24 cellular contexts compared by ENCODE assay signal in genomic region chr11:44498524-44498923, GRCh38.
"Had no signal": no experiment of that assay in that cellular context is flagged by ENCODE, and none has a peak within 500 bp of the region (broad histone marks: within the 10 kb centered on the region; RNA-seq: fewer than 3 reads in every experiment).

No MANE protein-coding gene starts in this region.

- DNase-seq: activated CD4-positive, alpha-beta T cell treated with anti-CD3 and anti-CD28 coated beads for 1 hour; activated CD8-positive, alpha-beta memory T cell treated with anti-CD3 and anti-CD28 coated beads, Interleukin-2, amount 50 U/mL, for 48 hours; activated naive CD4-positive, alpha-beta T cell; activated T-cell treated with anti-CD3 and anti-CD28 coated beads, Interleukin-2, amount 50 U/mL, for 4 hours; cerebellar nuclear complex; esophagus squamous epithelium; foreskin keratinocyte; kidney; mammary epithelial cell; ovary; psoas muscle; right lobe of liver; small intestine; stimulated activated CD4-positive, alpha-beta T cell treated with anti-CD3 and anti-CD28 coated beads, Interleukin-2, amount 100 ng/mL, for 24 hours; stimulated activated naive CD8-positive, alpha-beta T cell treated with anti-CD3 and anti-CD28 coated beads, Interleukin-15, amount 100 ng/mL, for 72 hours; T-helper 9 cell had no signal

- H3K4me1 ChIP-seq: adrenal gland, esophagus squamous epithelium, foreskin keratinocyte, psoas muscle, right lobe of liver, tibial nerve, vagina had no signal

- H3K27me3 ChIP-seq: adrenal gland, esophagus squamous epithelium, ovary, right lobe of liver, tibial nerve, vagina had no signal

- H3K27ac ChIP-seq: adrenal gland, coronary artery, esophagus squamous epithelium, foreskin keratinocyte, neutrophil, ovary, psoas muscle, right lobe of liver, tibial nerve, vagina had no signal

- H3K36me3 ChIP-seq: adrenal gland, esophagus squamous epithelium, neutrophil, ovary, right lobe of liver, tibial nerve, vagina had no signal

- H3K4me3 ChIP-seq: adrenal gland, coronary artery, esophagus squamous epithelium, ovary, psoas muscle, right lobe of liver, tibial nerve, vagina had no signal

- ATAC-seq: activated T-cell treated with anti-CD3 and anti-CD28 coated beads, Interleukin-2, amount 50 U/mL, for 4 hours; foreskin keratinocyte; left lobe of liver; natural killer cell treated with Interleukin-12 subunit alpha and Interleukin-12 subunit beta and Interleukin-15 and Interleukin-18, amount 100 ng/mL, for 72 hours; psoas muscle; right lobe of liver; stimulated activated effector memory CD8-positive, alpha-beta T cell treated with anti-CD3 and anti-CD28 coated beads, Interleukin-12 subunit alpha, Interleukin-12 subunit beta, amount 100 ng/mL, for 72 hours; stimulated activated naive CD8-positive, alpha-beta T cell treated with anti-CD3 and anti-CD28 coated beads, Interleukin-15, amount 100 ng/mL, for 72 hours had no signal

- H3K9me3 ChIP-seq: adrenal gland, esophagus squamous epithelium, neutrophil, ovary, psoas muscle, right lobe of liver, vagina had no signal
